16 cellular contexts compared by ENCODE assay signal in the genomic region with DNA sequence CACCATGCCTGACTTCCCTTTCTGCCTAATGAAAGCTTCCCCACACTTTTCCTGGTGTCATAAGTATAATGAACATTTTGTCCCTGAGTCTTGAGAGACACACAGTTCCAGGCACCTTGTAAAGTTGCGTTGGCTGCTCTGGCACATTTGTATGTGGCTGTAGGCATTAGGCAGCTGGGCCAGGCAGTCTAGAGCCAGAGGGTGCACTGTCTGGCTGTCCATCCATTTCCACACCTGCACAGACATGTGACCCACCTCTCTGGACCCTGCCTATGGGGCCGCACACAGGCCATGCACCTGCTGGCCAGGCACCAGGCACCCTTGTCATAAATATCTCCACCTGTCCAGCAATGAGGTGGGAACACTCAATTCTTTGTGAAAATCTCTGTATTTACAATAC. TPM values are rescaled to one million over a fixed set of nuclear protein-coding genes. Genes with fewer than 3 reads are reported as not detected.
DNase-seq lines count a peak whose midpoint lies in the region; ATAC-seq, FAIRE-seq and TF ChIP-seq lines count a peak whose summit lies in the region.
"Had no signal": no experiment of that assay in that cellular context is flagged by ENCODE, and none has a peak within 500 bp of the region (broad histone marks: within the 10 kb centered on the region; RNA-seq: fewer than 3 reads in every experiment).

No MANE protein-coding gene starts in this region.

- no peak overlapping the region for H3K27ac Mint-ChIP-seq in osteocyte (ENCODE audit: unreplicated experiment)

- CTCF ChIA-PET in K562 (lab: Yijun Ruan, JAX; ENCODE audit: low intra/inter-chr PET ratio): interaction anchor here (0.5 kb wide), 1 partner anchor 1439 kb away, joined by 3 read pairs; no protein-coding TSS in a partner anchor

- intact Hi-C loops in left cardiac atrium (cut with DNase I) (no loop called here), left ventricle myocardium inferior (cut with micrococcal nuclease) (no loop called here), K562 (cut with micrococcal nuclease) (no loop called here), vagina (cut with DNase I) (no loop called here)

- H3K4me3 ChIP-seq in left ventricle myocardium inferior: no peak overlapping the region
- no peak overlapping the region for H3K4me3 ChIP-seq in K562
- no peak overlapping the region for H3K4me3 ChIP-seq in vagina
- H3K4me3 ChIP-seq: SJCRH30 had no signal

- ATAC-seq in left cardiac atrium (no peak), K562 (no peak)

- POLR2A ChIA-PET in K562 (lab: Yijun Ruan, JAX): no interaction called here

- no peak overlapping the region for H3K4me3 Mint-ChIP-seq in osteocyte (ENCODE audit: unreplicated experiment)

- FAIRE-seq in K562 (lab: Jason Lieb, UNC): no peak

- 3% methylated on average over 2 of the region's 2 CpGs for WGBS in K562 (ENCODE audit: insufficient coverage, low coverage, missing lambda C conversion rate)

- no peak for TF ChIP-seq RAD21 in K562 (CRISPR knock-in tag; conservative IDR thresholded peaks at IDR 0.05 in 1 of 2, IDR thresholded peaks at IDR 0.05 in 1 of 2)

- TF ChIP-seq EP300 in K562 (IDR thresholded peaks at IDR 0.05; ENCODE audit: low read length): no peak

- H4K20me1 ChIP-seq in K562 (replicated peaks; ENCODE audit: control insufficient read depth, insufficient read depth, low read length): no peaks in the 10 kb centered on the region; the same call in 1 of the 2 replicates

- no peaks in the 10 kb centered on the region for H3K9me3 Mint-ChIP-seq in osteocyte (ENCODE audit: unreplicated experiment)

- H3K27me3 ChIP-seq in left ventricle myocardium inferior (ENCODE audit: low read depth) (peaks cover 30% of the 10 kb centered on the region), K562 (ENCODE audit: control insufficient read depth in 2 of 2, insufficient read depth in 2 of 2, low read length in 2 of 2) (peaks cover 0 to 25% of the 10 kb centered on the region in 2 experiments; a peak in 2 of 5 replicates), vagina (no peaks in the 10 kb centered on the region)
- H3K27me3 ChIP-seq: SJCRH30 had no signal

- H3K36me3 Mint-ChIP-seq in osteocyte (ENCODE audit: unreplicated experiment): no peaks in the 10 kb centered on the region

- H3K4me1 ChIP-seq in left ventricle myocardium inferior (no peaks in the 10 kb centered on the region), K562 (replicated peaks in 1 of 2; ENCODE audit: control insufficient read depth in 2 of 2, insufficient read depth in 2 of 2, low read length in 2 of 2) (peaks cover 0 to 6% of the 10 kb centered on the region in 2 experiments; a peak in 2 of 5 replicates), vagina (no peaks in the 10 kb centered on the region)
- H3K4me1 ChIP-seq: SJCRH30 had no signal

- H3K36me3 ChIP-seq in left ventricle myocardium inferior (no peaks in the 10 kb centered on the region), K562 (ENCODE audit: control insufficient read depth, insufficient read depth, low read length) (no peaks in the 10 kb centered on the region), vagina (no peaks in the 10 kb centered on the region)
- H3K36me3 ChIP-seq: SJCRH30 had no signal

- TF ChIP-seq CTCF in left ventricle myocardium inferior (IDR thresholded peaks at IDR 0.05; ENCODE audit: borderline replicate concordance) (no peak), K562 (IDR thresholded peaks at IDR 0.05 in 2 of 3, conservative IDR thresholded peaks at IDR 0.05 in 1 of 3; ENCODE audit: insufficient read depth in 2 of 3, low read depth in 1 of 3, low read length in 3 of 3) (no peak), osteocyte (IDR thresholded peaks at IDR 0.05) (no peak), vagina (IDR thresholded peaks at IDR 0.05) (no peak)

- H3K9ac ChIP-seq in K562 (ENCODE audit: insufficient read depth in 1 of 2, low read depth in 2 of 2, low read length in 2 of 2): no peak overlapping the region

- H3K27ac ChIP-seq in left ventricle myocardium inferior (replicated peaks) (no peak overlapping the region), K562 (ENCODE audit: extremely low read depth, low read depth, low read length) (no peak overlapping the region), vagina (no peak overlapping the region)
- H3K27ac ChIP-seq: SJCRH30 had no signal

- peaks cover 10% of the 10 kb centered on the region for H3K9me3 ChIP-seq in left ventricle myocardium inferior (replicated peaks)
- no peaks in the 10 kb centered on the region for H3K9me3 ChIP-seq in K562 (replicated peaks; ENCODE audit: control insufficient read depth, insufficient read depth, low read depth, low read length)
- H3K9me3 ChIP-seq in vagina: no peaks in the 10 kb centered on the region
- H3K9me3 ChIP-seq: SJCRH30 had no signal

- H3K9me1 ChIP-seq in K562 (ENCODE audit: control insufficient read depth, insufficient read depth, low read length): no peaks in the 10 kb centered on the region

- H2AFZ ChIP-seq in K562 (ENCODE audit: low read depth, low read length): no peak overlapping the region

- TF ChIP-seq POLR2A in K562 (conservative IDR thresholded peaks at IDR 0.05): no peak
- no peak for TF ChIP-seq POLR2A in vagina (IDR thresholded peaks at IDR 0.05)

- peak; percentile 7 for DNase-seq in left cardiac atrium
- DNase-seq in left ventricle myocardium inferior: no peak
- DNase-seq in K562 (ENCODE audit: extremely low read depth in 1 of 4, low spot score in 3 of 4): no peak
- DNase-seq in osteocyte (ENCODE audit: extremely low spot score, unreplicated experiment): peak; percentile 53
- peak; percentile 44 to 58 for DNase-seq in vagina (ENCODE audit: extremely low spot score in 2 of 2)
- no peak for DNase-seq in ecto neural progenitor cell (ENCODE audit: low spot score)
- DNase-seq in kidney glomerular epithelial cell (lab: John Stamatoyannopoulos, UW): no peak
- DNase-seq: AML-193, HCEC 1CT, MV-4-11, NCI-H1417 treated with DMSO at 0.1 percent for 48 hours, NCI-H2029, NCI-H2171, NCI-H446, NCI-H69, SJCRH30 had no signal

- in situ Hi-C loops in K562 (cut with MboI): loop anchor here (25.0 kb wide), 1 partner anchor 995 kb away; no protein-coding TSS in a partner anchor

- no peak overlapping the region for H3K4me2 ChIP-seq in K562 (ENCODE audit: insufficient read depth, low read length)

- H3K4me1 Mint-ChIP-seq in osteocyte (ENCODE audit: unreplicated experiment): no peaks in the 10 kb centered on the region

- no peaks in the 10 kb centered on the region for H3K79me2 ChIP-seq in K562 (ENCODE audit: control insufficient read depth, insufficient read depth, low read length)

- no TSS peak for BruUV-seq in K562 (replicated peaks; lab: Mats Ljungman, UMichigan)

- peaks cover 21% of the 10 kb centered on the region for H3K27me3 Mint-ChIP-seq in osteocyte (ENCODE audit: unreplicated experiment)

TF ChIP-seq in K562, 482 proteins besides CTCF, POLR2A, EP300 and RAD21:
- TF ChIP-seq ZNF184 (CRISPR knock-in tag; IDR thresholded peaks at IDR 0.05) (no peak), TEAD4 (IDR thresholded peaks at IDR 0.05; ENCODE audit: low read length) (no peak), TEAD4 (CRISPR knock-in tag; IDR thresholded peaks at IDR 0.05; ENCODE audit: borderline replicate concordance) (no peak)
- TF ChIP-seq, protein P1, sequence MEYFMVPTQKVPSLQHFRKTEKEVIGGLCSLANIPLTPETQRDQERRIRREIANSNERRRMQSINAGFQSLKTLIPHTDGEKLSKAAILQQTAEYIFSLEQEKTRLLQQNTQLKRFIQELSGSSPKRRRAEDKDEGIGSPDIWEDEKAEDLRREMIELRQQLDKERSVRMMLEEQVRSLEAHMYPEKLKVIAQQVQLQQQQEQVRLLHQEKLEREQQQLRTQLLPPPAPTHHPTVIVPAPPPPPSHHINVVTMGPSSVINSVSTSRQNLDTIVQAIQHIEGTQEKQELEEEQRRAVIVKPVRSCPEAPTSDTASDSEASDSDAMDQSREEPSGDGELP (CRISPR knock-in tag; IDR thresholded peaks at IDR 0.05; ENCODE audit: borderline replicate concordance): 0 out of 2 replicates have a peak, but pooled peaks have one; percentile 12

RNA-seq across cellular contexts. Expression of a gene that starts 54.7 kb away (rescaled TPM):
- total RNA-seq in left cardiac atrium: not detected
- not detected for total RNA-seq in left ventricle myocardium inferior
- total RNA-seq in K562 (2011; cell fraction: chromatin; rRNA removed; ENCODE audit: low replicate concordance): not detected in 2 replicates
- not detected in 2 replicates for total RNA-seq in K562 (2011; cell fraction: nucleolus; rRNA removed)
- not detected in 2 replicates for total RNA-seq in K562 (2011; cell fraction: nucleoplasm; rRNA removed)
- total RNA-seq in K562 (2014; rRNA removed): not detected in 2 replicates
- total RNA-seq in K562 (2014; rRNA removed; fragmentation: Illumina TruSeq; extraction: Trizol): not detected in 2 replicates
- not detected in 2 replicates for total RNA-seq in K562 (2015; rRNA removed; fragmentation: Illumina TruSeq; extraction: Trizol)
- total RNA-seq in K562 (2021): not detected in 2 replicates
- not detected in 2 replicates for polyA plus RNA-seq in K562 (2011; rRNA removed)
- not detected in 2 replicates for polyA plus RNA-seq in K562 (2011; cell fraction: cytosol; rRNA removed)
- not detected in 2 replicates for polyA plus RNA-seq in K562 (2011; cell fraction: nucleus; rRNA removed)
- 0.07 TPM in 1 of 2 replicates, not detected in the other for polyA plus RNA-seq in K562 (2012)
- polyA plus RNA-seq in K562 (2014; fragmentation: Illumina TruSeq; extraction: Trizol): not detected in 2 replicates
- polyA plus RNA-seq in K562 (2014; fragmentation: Nextera tagmentation; extraction: Ambion mirVana): not detected
- not detected in 2 replicates for polyA plus RNA-seq in K562 (2014; rRNA removed)
- polyA minus RNA-seq in K562 (2011; rRNA and poly(A)+ RNA removed): not detected in 2 replicates
- not detected in 2 replicates for polyA minus RNA-seq in K562 (2011; cell fraction: cytosol; rRNA and poly(A)+ RNA removed)
- not detected in 2 replicates for polyA minus RNA-seq in K562 (2011; cell fraction: nucleus; rRNA and poly(A)+ RNA removed)
- total RNA-seq in osteocyte: not detected in 2 replicates
- not detected for total RNA-seq in vagina
- total RNA-seq: SJCRH30 had no signal

Comparison
In these comparisons a context has a peak if more than half of its experiments do, and no peak if none do; other contexts are left out.
1. DNase-seq: peak in left cardiac atrium (single experiment), osteocyte (single experiment) and vagina (2 of 2); none in left ventricle myocardium inferior (single experiment), K562 (0 of 4), ecto neural progenitor cell (single experiment) and kidney glomerular epithelial cell (single experiment).